Comparison of ENCODE assay signal across 9 cellular contexts in the genomic region with DNA sequence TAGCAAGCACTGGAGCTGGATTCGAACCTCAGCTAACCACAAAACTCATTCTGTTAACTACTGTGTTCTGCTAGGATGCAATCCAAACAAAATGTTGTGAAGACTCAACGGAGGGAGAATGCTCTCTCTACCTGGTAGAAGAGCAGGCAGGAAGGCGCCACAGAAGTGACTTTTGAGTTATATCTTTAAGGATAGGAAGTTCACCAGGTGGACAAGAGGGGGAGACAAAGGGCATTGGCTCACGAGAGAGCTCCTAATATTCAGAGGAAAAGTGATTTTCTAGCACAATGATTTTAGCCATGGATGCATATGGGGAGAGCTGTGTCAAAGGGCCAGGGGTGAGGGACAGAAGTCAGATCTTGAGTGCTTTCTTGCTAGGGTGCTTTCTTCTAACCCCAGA.
DNase-seq lines count a peak whose midpoint lies in the region; ATAC-seq, FAIRE-seq and TF ChIP-seq lines count a peak whose summit lies in the region.
"Had no signal": no experiment of that assay in that cellular context is flagged by ENCODE, and none has a peak within 500 bp of the region (broad histone marks: within the 10 kb centered on the region; RNA-seq: fewer than 3 reads in every experiment).

No MANE protein-coding gene starts in this region.

- CTCF ChIA-PET in activated CD4-positive, alpha-beta T cell treated with anti-CD3 and anti-CD28 coated beads for 36 hours (lab: Charles Lee), result interaction anchor here (0.6 to 2.4 kb wide), 10 partner anchors 9 to 533 kb away, joined by 3 to 15 read pairs (median 3); no protein-coding TSS in a partner anchor

- H3K36me3 Mint-ChIP-seq in activated CD4-positive, alpha-beta T cell treated with anti-CD3 and anti-CD28 coated beads, Interleukin-2, amount 10 ng/mL, durations not matched to agents 24 days and 14 days (ENCODE audit: low read depth), result no peaks in the 10 kb centered on the region
- H3K36me3 Mint-ChIP-seq in activated CD4-positive, alpha-beta T cell treated with anti-CD3 and anti-CD28 coated beads for 36 hours (ENCODE audit: low read depth), result no peaks in the 10 kb centered on the region
- H3K36me3 Mint-ChIP-seq in progenitor cell of endocrine pancreas (ENCODE audit: insufficient read depth), result no peaks in the 10 kb centered on the region

- H3K36me3 ChIP-seq in colonic mucosa, result no peaks in the 10 kb centered on the region

- H3K9ac ChIP-seq in colonic mucosa (ENCODE audit: low read depth in 2 of 2, low read length in 2 of 2), result no peak overlapping the region

- no peaks in the 10 kb centered on the region for H3K9me3 ChIP-seq in colonic mucosa

- H3K27me3 ChIP-seq in colonic mucosa, result no peaks in the 10 kb centered on the region

- no peak for FAIRE-seq in RCC 7860 (lab: Jason Lieb, UNC)
- FAIRE-seq: G401.6 had no signal

- peaks cover 14% of the 10 kb centered on the region for H3K27me3 Mint-ChIP-seq in activated CD4-positive, alpha-beta T cell treated with anti-CD3 and anti-CD28 coated beads, Interleukin-2, amount 10 ng/mL, durations not matched to agents 24 days and 14 days
- peaks cover 8% of the 10 kb centered on the region for H3K27me3 Mint-ChIP-seq in activated CD4-positive, alpha-beta T cell treated with anti-CD3 and anti-CD28 coated beads for 36 hours
- peaks cover 30% of the 10 kb centered on the region for H3K27me3 Mint-ChIP-seq in progenitor cell of endocrine pancreas

- intact Hi-C loops in activated CD4-positive, alpha-beta T cell treated with anti-CD3 and anti-CD28 coated beads, Interleukin-2, amount 10 ng/mL, durations not matched to agents 24 days and 14 days (cut with micrococcal nuclease), result loop anchor here (5.0 kb wide), 1 partner anchor 165 kb away; no protein-coding TSS in a partner anchor
- intact Hi-C loops in activated CD4-positive, alpha-beta T cell treated with anti-CD3 and anti-CD28 coated beads for 36 hours (cut with DNase I, micrococcal nuclease), result loop anchor here in 1 of 2 experiments (2.0 kb wide), 1 partner anchor 165 kb away; no protein-coding TSS in a partner anchor
- intact Hi-C loops in colonic mucosa (cut with DNase I), result no loop called here

- H3K4me3 ChIP-seq in colonic mucosa, result no peak overlapping the region

- H3K9me3 Mint-ChIP-seq in activated CD4-positive, alpha-beta T cell treated with anti-CD3 and anti-CD28 coated beads, Interleukin-2, amount 10 ng/mL, durations not matched to agents 24 days and 14 days, result no peaks in the 10 kb centered on the region
- H3K9me3 Mint-ChIP-seq in activated CD4-positive, alpha-beta T cell treated with anti-CD3 and anti-CD28 coated beads for 36 hours (ENCODE audit: low read depth), result no peaks in the 10 kb centered on the region
- H3K9me3 Mint-ChIP-seq in progenitor cell of endocrine pancreas (ENCODE audit: low read depth), result no peaks in the 10 kb centered on the region

- ATAC-seq in activated CD4-positive, alpha-beta T cell treated with anti-CD3 and anti-CD28 coated beads for 36 hours, result no peak
- ATAC-seq in GM18861 (IDR thresholded peaks at IDR 0.05; ENCODE audit: unreplicated experiment), result no peak

- no peak overlapping the region for H3K27ac Mint-ChIP-seq in activated CD4-positive, alpha-beta T cell treated with anti-CD3 and anti-CD28 coated beads, Interleukin-2, amount 10 ng/mL, durations not matched to agents 24 days and 14 days
- no peak overlapping the region for H3K27ac Mint-ChIP-seq in activated CD4-positive, alpha-beta T cell treated with anti-CD3 and anti-CD28 coated beads for 36 hours
- H3K27ac Mint-ChIP-seq in progenitor cell of endocrine pancreas, result no peak overlapping the region

- H3K27ac ChIP-seq in colonic mucosa, result no peak overlapping the region

- no peaks in the 10 kb centered on the region for H3K4me1 Mint-ChIP-seq in activated CD4-positive, alpha-beta T cell treated with anti-CD3 and anti-CD28 coated beads, Interleukin-2, amount 10 ng/mL, durations not matched to agents 24 days and 14 days
- H3K4me1 Mint-ChIP-seq in activated CD4-positive, alpha-beta T cell treated with anti-CD3 and anti-CD28 coated beads for 36 hours, result no peaks in the 10 kb centered on the region
- H3K4me1 Mint-ChIP-seq in progenitor cell of endocrine pancreas (ENCODE audit: low read depth), result no peaks in the 10 kb centered on the region

- no peaks in the 10 kb centered on the region for H3K4me1 ChIP-seq in colonic mucosa

- POLR2A ChIA-PET in activated CD4-positive, alpha-beta T cell treated with anti-CD3 and anti-CD28 coated beads for 36 hours (lab: Charles Lee), result no interaction called here

- peak; percentile 60 for DNase-seq in activated CD4-positive, alpha-beta T cell treated with anti-CD3 and anti-CD28 coated beads, Interleukin-2, amount 10 ng/mL, durations not matched to agents 24 days and 14 days
- DNase-seq in activated CD4-positive, alpha-beta T cell treated with anti-CD3 and anti-CD28 coated beads for 36 hours, result no peak
- DNase-seq in LoVo (ENCODE audit: low spot score), result peak; percentile 16
- DNase-seq in colonic mucosa, result no peak
- DNase-seq in progenitor cell of endocrine pancreas (ENCODE audit: low spot score, unreplicated experiment), result no peak
- no peak for DNase-seq in RCC 7860 (ENCODE audit: low spot score)
- no peak for DNase-seq in NCI-H345 (lab: John Stamatoyannopoulos, UW)

- no peak overlapping the region for H3K4me3 Mint-ChIP-seq in activated CD4-positive, alpha-beta T cell treated with anti-CD3 and anti-CD28 coated beads, Interleukin-2, amount 10 ng/mL, durations not matched to agents 24 days and 14 days
- H3K4me3 Mint-ChIP-seq in activated CD4-positive, alpha-beta T cell treated with anti-CD3 and anti-CD28 coated beads for 36 hours, result no peak overlapping the region
- H3K4me3 Mint-ChIP-seq in progenitor cell of endocrine pancreas (ENCODE audit: low read depth), result no peak overlapping the region

- TF ChIP-seq CTCF in colonic mucosa (IDR thresholded peaks at IDR 0.05) (peak; percentile 24), progenitor cell of endocrine pancreas (IDR thresholded peaks at IDR 0.05; ENCODE audit: unreplicated experiment) (peak; percentile 65)

Comparison
In these comparisons a context has a peak if more than half of its experiments do, and no peak if none do; other contexts are left out.
1. DNase-seq: peak in activated CD4-positive, alpha-beta T cell treated with anti-CD3 and anti-CD28 coated beads, Interleukin-2, amount 10 ng/mL, durations not matched to agents 24 days and 14 days (single experiment) and LoVo (single experiment); none in activated CD4-positive, alpha-beta T cell treated with anti-CD3 and anti-CD28 coated beads for 36 hours (single experiment), colonic mucosa (single experiment), progenitor cell of endocrine pancreas (single experiment), RCC 7860 (single experiment) and NCI-H345 (single experiment).